9 cellular contexts compared by ENCODE assay signal in genomic region chr3:123559040-123559861, GRCh38. TPM values are rescaled to one million over a fixed set of nuclear protein-coding genes. Genes with fewer than 3 reads are reported as not detected.
DNase-seq lines count a peak whose midpoint lies in the region; ATAC-seq and TF ChIP-seq lines count a peak whose summit lies in the region.
"Had no signal": no experiment of that assay in that cellular context is flagged by ENCODE, and none has a peak within 500 bp of the region (broad histone marks: within the 10 kb centered on the region; RNA-seq: fewer than 3 reads in every experiment).

No MANE protein-coding gene starts in this region.

- peak; percentile 53 for TF ChIP-seq RAD21 in Ishikawa (IDR thresholded peaks at IDR 0.05; ENCODE audit: low read depth)

- no peak overlapping the region for H3K4me3 ChIP-seq in coronary artery
- H3K4me3 ChIP-seq: SJSA1 had no signal

- no peak overlapping the region for H3K27ac ChIP-seq in coronary artery
- H3K27ac ChIP-seq: SJSA1 had no signal

- DNase-seq in DMS114 treated with DMSO at 0.1 percent for 48 hours (lab: John Stamatoyannopoulos, UW; ENCODE audit: unreplicated experiment) (peak; percentile 30), OCI-M1 (lab: John Stamatoyannopoulos, UW) (peak; percentile 51), coronary artery (ENCODE audit: low spot score) (no peak), medulla oblongata (ENCODE audit: extremely low spot score) (peak; percentile 84), mesenteric fat pad (ENCODE audit: low spot score) (no peak), GM19238 (ENCODE audit: insufficient read length, low spot score) (no peak)

- no peak for TF ChIP-seq EP300 in Ishikawa (IDR thresholded peaks at IDR 0.05; ENCODE audit: borderline replicate concordance)

- ATAC-seq in GM19452 (IDR thresholded peaks at IDR 0.05; ENCODE audit: unreplicated experiment), result no peak

- peak; percentile 88 for TF ChIP-seq CTCF in coronary artery (IDR thresholded peaks at IDR 0.05)

TF ChIP-seq in Ishikawa, 13 proteins besides CTCF, POLR2A, EP300 and RAD21:
- TF ChIP-seq CREB1 (IDR thresholded peaks at IDR 0.05; ENCODE audit: low read depth) (no peak), EGR1 (IDR thresholded peaks at IDR 0.05) (no peak), FOXM1 (IDR thresholded peaks at IDR 0.05; ENCODE audit: borderline replicate concordance, low read depth) (no peak), NFIC (IDR thresholded peaks at IDR 0.05) (no peak), ZBTB7A (IDR thresholded peaks at IDR 0.05; ENCODE audit: low read depth) (no peak), MAX (IDR thresholded peaks at IDR 0.05) (no peak), TCF12 (IDR thresholded peaks at IDR 0.05; ENCODE audit: low read depth) (no peak), TAF1 (IDR thresholded peaks at IDR 0.05; ENCODE audit: low read depth) (no peak), USF1 (IDR thresholded peaks at IDR 0.05) (no peak), YY1 (IDR thresholded peaks at IDR 0.05; ENCODE audit: low read depth) (no peak)

RNA-seq across cellular contexts. Expression of gene HACD2, which starts 25.6 kb away (rescaled TPM):
- 39.0 TPM for total RNA-seq in mesenteric fat pad

Comparison
In these comparisons a context has a peak if more than half of its experiments do, and no peak if none do; other contexts are left out.
1. DNase-seq: peak in DMS114 treated with DMSO at 0.1 percent for 48 hours (single experiment), OCI-M1 (single experiment) and medulla oblongata (single experiment); none in coronary artery (single experiment), mesenteric fat pad (single experiment) and GM19238 (single experiment).